8 cellular contexts compared by ENCODE assay signal in genomic region chr2:186486651-186487647, GRCh38. TPM values are rescaled to one million over a fixed set of nuclear protein-coding genes. Genes with fewer than 3 reads are reported as not detected.
A peak's percentile ranks its signal among the peaks of the same experiment; 100 is the strongest.
DNase-seq lines count a peak whose midpoint lies in the region; ATAC-seq and TF ChIP-seq lines count a peak whose summit lies in the region.

No MANE protein-coding gene starts in this region.

- H3K4me3 ChIP-seq in astrocyte of the cerebellum (ENCODE audit: low read depth, low read length) (peak overlapping the region; percentile 99), kidney epithelial cell (ENCODE audit: low read depth, low read length) (peak overlapping the region; percentile 79), subcutaneous abdominal adipose tissue (ENCODE audit: low read depth in 1 of 5, low read length in 5 of 5) (peak overlapping the region; percentile 66 to 97 (median 88))

- peak overlapping the region; percentile 95 to 99 (median 96) for H3K9ac ChIP-seq in subcutaneous abdominal adipose tissue (ENCODE audit: low read length in 5 of 5)

- H3K27ac ChIP-seq in subcutaneous abdominal adipose tissue (ENCODE audit: low read depth, low read length): peak overlapping the region; percentile 96

- peak; percentile 7 for DNase-seq in NCI-H2029 (lab: John Stamatoyannopoulos, UW)
- no peak for DNase-seq in NCI-H2029 treated with DMSO at 0.1 percent for 48 hours (lab: John Stamatoyannopoulos, UW)
- peak; percentile 23 for DNase-seq in MV-4-11 (lab: John Stamatoyannopoulos, UW)
- DNase-seq in astrocyte of the cerebellum (ENCODE audit: low read depth): no peak
- no peak for DNase-seq in kidney epithelial cell (ENCODE audit: low read depth)
- no peak for DNase-seq in posterior cingulate gyrus

- H3K36me3 ChIP-seq in kidney epithelial cell (ENCODE audit: control insufficient read depth, insufficient read depth, low read length): no peaks in the 10 kb centered on the region
- peaks cover 0 to 3% (median 0%) of the 10 kb centered on the region in 5 donors for H3K36me3 ChIP-seq in subcutaneous abdominal adipose tissue (ENCODE audit: control insufficient read depth in 5 of 5, insufficient read depth in 5 of 5, low read length in 5 of 5)

- TF ChIP-seq CTCF in astrocyte of the cerebellum (IDR thresholded peaks at IDR 0.05; ENCODE audit: low read depth, low read length, missing control alignments): no peak
- TF ChIP-seq CTCF in kidney epithelial cell (IDR thresholded peaks at IDR 0.05; ENCODE audit: insufficient read depth, low read length, poor library complexity, severe bottlenecking): no peak

- in situ Hi-C loops in astrocyte of the cerebellum (cut with HindIII; ENCODE audit: low sequenced_read_pairs): no loop called here

- no peaks in the 10 kb centered on the region for H3K27me3 ChIP-seq in kidney epithelial cell (ENCODE audit: control insufficient read depth, insufficient read depth, low read length)
- peaks cover 0 to 4% (median 0%) of the 10 kb centered on the region in 5 donors for H3K27me3 ChIP-seq in subcutaneous abdominal adipose tissue (ENCODE audit: control insufficient read depth in 5 of 5, insufficient read depth in 4 of 5, low read length in 5 of 5)

- intact Hi-C loops in posterior cingulate gyrus (cut with DNase I): loop anchor here (10.0 kb wide), 1 partner anchor 108 kb away; the partner anchor contains the start of gene ITGAV

- no peak for ATAC-seq in GM19324 (IDR thresholded peaks at IDR 0.05; ENCODE audit: low FRiP score, unreplicated experiment)

- H3K4me1 ChIP-seq in subcutaneous abdominal adipose tissue (ENCODE audit: control insufficient read depth in 5 of 5, insufficient read depth in 5 of 5, low read length in 5 of 5): peaks cover 5 to 58% (median 44%) of the 10 kb centered on the region in 5 donors

- H3K9me3 ChIP-seq in subcutaneous abdominal adipose tissue (ENCODE audit: control insufficient read depth in 5 of 5, low read length in 5 of 5): peaks cover 0 to 3% (median 0%) of the 10 kb centered on the region in 5 donors

RNA-seq across cellular contexts. Expression of gene ZC3H15, which starts 0.9 kb away (rescaled TPM):
- 60.0 and 76.1 TPM in 2 replicates for total RNA-seq in kidney epithelial cell

Comparison
In these comparisons a context has a peak if more than half of its experiments do, and no peak if none do; other contexts are left out.
1. DNase-seq: peak in NCI-H2029 (single experiment) and MV-4-11 (single experiment); none in NCI-H2029 treated with DMSO at 0.1 percent for 48 hours (single experiment), astrocyte of the cerebellum (single experiment), kidney epithelial cell (single experiment) and posterior cingulate gyrus (0 of 10).
2. Peak in every context shown above with its lines, with median percentiles within 50 percentile points of each other: H3K4me3 ChIP-seq.